24 cellular contexts compared by ENCODE assay signal in genomic region chr13:43397110-43397509, GRCh38.
DNase-seq lines count a peak whose midpoint lies in the region; ATAC-seq, FAIRE-seq and TF ChIP-seq lines count a peak whose summit lies in the region.
"Had no signal": no experiment of that assay in that cellular context is flagged by ENCODE, and none has a peak within 500 bp of the region (broad histone marks: within the 10 kb centered on the region; RNA-seq: fewer than 3 reads in every experiment).

No MANE protein-coding gene starts in this region.

- no peak for TF ChIP-seq CTCF in fibroblast of the aortic adventitia (IDR thresholded peaks at IDR 0.05; ENCODE audit: insufficient read depth, low read length)

- DNase-seq in ELR (ENCODE audit: low read depth) (peak; percentile 7), amniotic epithelial cell (ENCODE audit: low read depth) (peak; percentile 75), fibroblast of the aortic adventitia (ENCODE audit: low read depth) (peak; percentile 41), stromal cell of bone marrow (ENCODE audit: low read depth) (peak; percentile 80), A172 (ENCODE audit: low spot score) (no peak), GM19239 (ENCODE audit: insufficient read length, low spot score) (no peak)
- DNase-seq: activated CD4-positive, alpha-beta T cell treated with anti-CD3 and anti-CD28 coated beads for 4 hours; activated CD8-positive, alpha-beta memory T cell treated with anti-CD3 and anti-CD28 coated beads, Interleukin-2, amount 10 ng/mL, durations not matched to agents 7 days and 5 days; Calu3; dermis blood vessel endothelial cell; naive B cell; NCI-H146; pancreas; right lobe of liver; SHP77; T-cell; thyroid gland had no signal

- no peak for ATAC-seq in GM19467 (IDR thresholded peaks at IDR 0.05; ENCODE audit: unreplicated experiment)
- ATAC-seq: activated CD8-positive, alpha-beta memory T cell treated with anti-CD3 and anti-CD28 coated beads, Interleukin-2, amount 10 ng/mL, durations not matched to agents 7 days and 5 days; activated naive CD4-positive, alpha-beta T cell treated with anti-CD3 and anti-CD28 coated beads, Interleukin-2, amount 50 U/mL, for 72 hours; GM23338; K562; pancreas; right lobe of liver; stimulated activated effector memory CD8-positive, alpha-beta T cell treated with anti-CD3 and anti-CD28 coated beads, Interleukin-12 subunit alpha, Interleukin-12 subunit beta, amount 100 ng/mL, for 72 hours; T-cell had no signal

- no peak for FAIRE-seq in GM19239 (lab: Jason Lieb, UNC)
- FAIRE-seq: bronchial epithelial cell, K562, pancreas had no signal

- H3K4me3 ChIP-seq in fibroblast of the aortic adventitia (ENCODE audit: low read depth, low read length) = no peak overlapping the region
- H3K4me3 ChIP-seq: BLaER1 treated with 17β-estradiol and CSF1 and Interleukin-3, amounts not matched to agents 10 nM and 100 nM; GM23338; K562; pancreas; right lobe of liver; thyroid gland had no signal

Comparison
In these comparisons a context has a peak if more than half of its experiments do, and no peak if none do; other contexts are left out.
1. DNase-seq: peak in ELR (single experiment), amniotic epithelial cell (single experiment), fibroblast of the aortic adventitia (single experiment) and stromal cell of bone marrow (single experiment); none in A172 (single experiment) and GM19239 (single experiment).